In genomic region chr13:108915634-108916497, GRCh38 we compare ENCODE assay signal across 7 cellular contexts.
DNase-seq lines count a peak whose midpoint lies in the region; ATAC-seq lines count a peak whose summit lies in the region.

No MANE protein-coding gene starts in this region.

- peak overlapping the region; percentile 22 for H3K27ac ChIP-seq in epithelial cell of prostate
- H3K27ac ChIP-seq in muscle layer of colon (ENCODE audit: low read depth, low read length), result peak overlapping the region; percentile 38

- no peaks in the 10 kb centered on the region for H3K36me3 ChIP-seq in muscle layer of colon (ENCODE audit: insufficient read depth, low read length)

- H3K27me3 ChIP-seq in muscle layer of colon (ENCODE audit: control insufficient read depth in 1 of 2, insufficient read depth in 2 of 2, low read length in 2 of 2), result no peaks in the 10 kb centered on the region

- H3K9me3 ChIP-seq in muscle layer of colon (ENCODE audit: low read length), result no peaks in the 10 kb centered on the region

- peak; percentile 95 for ATAC-seq in GM18511 (IDR thresholded peaks at IDR 0.05; ENCODE audit: unreplicated experiment)
- peak; percentile 96 for ATAC-seq in HG02759 (IDR thresholded peaks at IDR 0.05; ENCODE audit: unreplicated experiment)

- peak; percentile 67 for DNase-seq in NCI-H2107 treated with DMSO at 0.1 percent for 48 hours (lab: John Stamatoyannopoulos, UW; ENCODE audit: unreplicated experiment)
- DNase-seq in activated CD8-positive, alpha-beta memory T cell treated with anti-CD3 and anti-CD28 coated beads for 24 hours, result peak; percentile 84
- peak; percentile 90 for DNase-seq in epithelial cell of prostate (ENCODE audit: low read depth, low spot score)
- peak; percentile 54 for DNase-seq in stimulated activated CD8-positive, alpha-beta memory T cell treated with anti-CD3 and anti-CD28 coated beads, Interleukin-7, amount 100 ng/mL, for 24 hours (ENCODE audit: low read depth)

- peaks cover 31% of the 10 kb centered on the region for H3K4me1 ChIP-seq in muscle layer of colon (ENCODE audit: insufficient read depth, low read length)

- peak overlapping the region in 1 of 2 donors; percentile 32 for H3K4me3 ChIP-seq in muscle layer of colon (ENCODE audit: low read depth in 1 of 2, low read length in 2 of 2)

- no peak overlapping the region for H3K9ac ChIP-seq in muscle layer of colon (ENCODE audit: low read length)
